7 cellular contexts compared by ENCODE assay signal in genomic region chr13:59513686-59514085, GRCh38.
"Had no signal": no experiment of that assay in that cellular context is flagged by ENCODE, and none has a peak within 500 bp of the region (broad histone marks: within the 10 kb centered on the region; RNA-seq: fewer than 3 reads in every experiment).

No MANE protein-coding gene starts in this region.

- DNase-seq: IMR-90, KBM-7, KG1 had no signal

- H3K36me3 Mint-ChIP-seq: IgD-negative memory B cell had no signal

- H3K27ac ChIP-seq: HL-60 had no signal

- H3K4me1 Mint-ChIP-seq: IgD-negative memory B cell had no signal

- H3K27ac Mint-ChIP-seq: IgD-negative memory B cell had no signal

- ATAC-seq: HepG2, K562 had no signal

- H3K9me3 Mint-ChIP-seq: IgD-negative memory B cell had no signal

- H3K4me3 Mint-ChIP-seq: IgD-negative memory B cell had no signal

- H3K4me3 ChIP-seq: K562 had no signal

- H3K27me3 Mint-ChIP-seq: IgD-negative memory B cell had no signal
